In genomic region chr17:64145460-64145750, GRCh38 we compare ENCODE assay signal across 7 cellular contexts. TPM values are rescaled to one million over a fixed set of nuclear protein-coding genes. Genes with fewer than 3 reads are reported as not detected.
DNase-seq lines count a peak whose midpoint lies in the region; ATAC-seq and TF ChIP-seq lines count a peak whose summit lies in the region.

No MANE protein-coding gene starts in this region.

- TF ChIP-seq EP300 in upper lobe of left lung (IDR thresholded peaks at IDR 0.05): no peak

- ATAC-seq in GM23338 (no peak), left colon (peak; percentile 4), upper lobe of left lung (ENCODE audit: low FRiP score in 2 of 2) (peak in 1 of 2 donors; percentile 0), HG03175 (IDR thresholded peaks at IDR 0.05; ENCODE audit: unreplicated experiment) (no peak)

- no peaks in the 10 kb centered on the region for H3K27me3 ChIP-seq in GM23338 (ENCODE audit: insufficient read depth)
- H3K27me3 ChIP-seq in WERI-Rb-1 (ENCODE audit: insufficient read depth, low read depth, severe bottlenecking): no peaks in the 10 kb centered on the region
- no peaks in the 10 kb centered on the region for H3K27me3 ChIP-seq in upper lobe of left lung

- peak overlapping the region; percentile 77 for H3K4me2 ChIP-seq in GM23338

- H2AFZ ChIP-seq in GM23338: no peak overlapping the region

- H3K27ac Mint-ChIP-seq in GM23338: no peak overlapping the region
- no peak overlapping the region for H3K27ac Mint-ChIP-seq in activated T-helper 2 cell treated with anti-CD3 and anti-CD28 coated beads, Interferon-gamma antibody, Interleukin-2, Interleukin-4, amounts not matched to agents 10 μg/mL and 5 μg/mL and 100 μg/mL, durations not matched to agents 14 hours and 24 hours and 36 hours

- TF ChIP-seq CTCF in GM23338 (conservative IDR thresholded peaks at IDR 0.05; ENCODE audit: low read depth in 2 of 2) (no peak), WERI-Rb-1 (IDR thresholded peaks at IDR 0.05; ENCODE audit: low read depth, low read length) (0 out of 2 replicates have a peak, but pooled peaks have one; percentile 11), upper lobe of left lung (IDR thresholded peaks at IDR 0.05) (peak in 1 of 6 experiments; percentile 15)

- TF ChIP-seq POLR2A in upper lobe of left lung (IDR thresholded peaks at IDR 0.05): no peak

- H3K27me3 Mint-ChIP-seq in GM23338 (ENCODE audit: insufficient read depth, low read depth, poor library complexity): peaks cover 10% of the 10 kb centered on the region
- no peaks in the 10 kb centered on the region for H3K27me3 Mint-ChIP-seq in activated T-helper 2 cell treated with anti-CD3 and anti-CD28 coated beads, Interferon-gamma antibody, Interleukin-2, Interleukin-4, amounts not matched to agents 10 μg/mL and 5 μg/mL and 100 μg/mL, durations not matched to agents 14 hours and 24 hours and 36 hours (ENCODE audit: low read depth)

- no peaks in the 10 kb centered on the region for H3K79me2 ChIP-seq in GM23338 (replicated peaks; ENCODE audit: insufficient read depth)

- no peaks in the 10 kb centered on the region; the same call in 2 of the 3 replicates for H3K9me3 Mint-ChIP-seq in GM23338
- H3K9me3 Mint-ChIP-seq in activated T-helper 2 cell treated with anti-CD3 and anti-CD28 coated beads, Interferon-gamma antibody, Interleukin-2, Interleukin-4, amounts not matched to agents 10 μg/mL and 5 μg/mL and 100 μg/mL, durations not matched to agents 14 hours and 24 hours and 36 hours: no peaks in the 10 kb centered on the region

- no peaks in the 10 kb centered on the region for H3K9me3 ChIP-seq in WERI-Rb-1 (ENCODE audit: severe bottlenecking)
- H3K9me3 ChIP-seq in upper lobe of left lung: no peaks in the 10 kb centered on the region

- 0 to 1% methylated on average over 10 of the region's 10 CpGs for WGBS in upper lobe of left lung, 2 donors

- peak overlapping the region; percentile 99 for H3K4me3 ChIP-seq in GM23338
- peak overlapping the region; percentile 86 for H3K4me3 ChIP-seq in WERI-Rb-1 (ENCODE audit: low read depth, low read length)
- peak overlapping the region; percentile 31 to 92 (median 66) for H3K4me3 ChIP-seq in upper lobe of left lung

- no peak overlapping the region for H3K4me3 Mint-ChIP-seq in GM23338
- no peak overlapping the region for H3K4me3 Mint-ChIP-seq in activated T-helper 2 cell treated with anti-CD3 and anti-CD28 coated beads, Interferon-gamma antibody, Interleukin-2, Interleukin-4, amounts not matched to agents 10 μg/mL and 5 μg/mL and 100 μg/mL, durations not matched to agents 14 hours and 24 hours and 36 hours (ENCODE audit: low read depth)

- H3K4me1 Mint-ChIP-seq in GM23338: peaks cover 20% of the 10 kb centered on the region
- H3K4me1 Mint-ChIP-seq in activated T-helper 2 cell treated with anti-CD3 and anti-CD28 coated beads, Interferon-gamma antibody, Interleukin-2, Interleukin-4, amounts not matched to agents 10 μg/mL and 5 μg/mL and 100 μg/mL, durations not matched to agents 14 hours and 24 hours and 36 hours (ENCODE audit: low read depth): peaks cover 21% of the 10 kb centered on the region

- H3K27ac ChIP-seq in GM23338 (ENCODE audit: low read depth) (0 out of 2 replicates have a peak overlapping the region, but pooled peaks have one; percentile 70), WERI-Rb-1 (no peak overlapping the region), upper lobe of left lung (peak overlapping the region; percentile 91 to 99 (median 93))

- H3K36me3 Mint-ChIP-seq in GM23338 (ENCODE audit: low read depth): peaks cover 21% of the 10 kb centered on the region
- H3K36me3 Mint-ChIP-seq in activated T-helper 2 cell treated with anti-CD3 and anti-CD28 coated beads, Interferon-gamma antibody, Interleukin-2, Interleukin-4, amounts not matched to agents 10 μg/mL and 5 μg/mL and 100 μg/mL, durations not matched to agents 14 hours and 24 hours and 36 hours (ENCODE audit: low read depth): peaks cover 18% of the 10 kb centered on the region

- no peaks in the 10 kb centered on the region for H3K36me3 ChIP-seq in GM23338 (ENCODE audit: insufficient read depth)
- H3K36me3 ChIP-seq in WERI-Rb-1: peaks cover 42% of the 10 kb centered on the region
- H3K36me3 ChIP-seq in upper lobe of left lung: peaks cover 0 to 16% (median 2%) of the 10 kb centered on the region in 4 donors

- H3K4me1 ChIP-seq in GM23338 (ENCODE audit: insufficient read depth) (peaks cover 11% of the 10 kb centered on the region), upper lobe of left lung (peaks cover 25 to 31% (median 25%) of the 10 kb centered on the region in 4 donors)

- DNase-seq in GM23338 (ENCODE audit: low spot score): no peak
- no peak for DNase-seq in WERI-Rb-1
- no peak for DNase-seq in left colon
- no peak for DNase-seq in upper lobe of left lung
- no peak for DNase-seq in activated T-helper 2 cell treated with anti-CD3 and anti-CD28 coated beads, Interferon-gamma antibody, Interleukin-2, Interleukin-4, amounts not matched to agents 10 μg/mL and 5 μg/mL and 100 μg/mL, durations not matched to agents 14 hours and 24 hours and 36 hours (ENCODE audit: low spot score)
- DNase-seq in middle frontal gyrus (ENCODE audit: extremely low spot score, low spot score): no peak

- intact Hi-C loops in left colon (cut with DNase I, micrococcal nuclease): no loop called here
- intact Hi-C loops in activated T-helper 2 cell treated with anti-CD3 and anti-CD28 coated beads, Interferon-gamma antibody, Interleukin-2, Interleukin-4, amounts not matched to agents 10 μg/mL and 5 μg/mL and 100 μg/mL, durations not matched to agents 14 hours and 24 hours and 36 hours (cut with micrococcal nuclease): loop anchor here (1.0 to 10.0 kb wide), 6 partner anchors 15 to 301 kb away; partner anchors contain the start of genes ERN1, SMARCD2 and TEX2

- H3F3A ChIP-seq in GM23338 (replicated peaks; ENCODE audit: low read depth): peaks cover 24% of the 10 kb centered on the region; the same call in 1 of the 2 replicates

- no peaks in the 10 kb centered on the region for H3K9me2 ChIP-seq in GM23338 (ENCODE audit: insufficient read depth)

- H4K20me1 ChIP-seq in GM23338 (replicated peaks; ENCODE audit: insufficient read depth): no peaks in the 10 kb centered on the region

TF ChIP-seq in GM23338, 12 proteins besides CTCF, POLR2A, EP300 and RAD21 (continues in another document):
- TF ChIP-seq EZH2phosphoT487 (IDR thresholded peaks at IDR 0.05; ENCODE audit: unreplicated experiment) (no peak), REST (IDR thresholded peaks at IDR 0.05; ENCODE audit: unreplicated experiment) (no peak), CREB1 (CRISPR knock-in tag; IDR thresholded peaks at IDR 0.05; ENCODE audit: low read depth) (no peak), ZNF114 (CRISPR knock-in tag; IDR thresholded peaks at IDR 0.05) (no peak)

RNA-seq across cellular contexts. Expression of gene ERN1, which starts 15.5 kb away (rescaled TPM):
- 4.1 and 5.9 TPM in 2 replicates for total RNA-seq in GM23338 (2014; rRNA removed; shearing (Covaris generic))
- polyA plus RNA-seq in GM23338 (2016; fragmentation: Nextera tagmentation; extraction: Ambion mirVana): 4.2 and 7.5 TPM in 2 replicates
- total RNA-seq in left colon (10 to 100 TPM; 19.9 to 25.6 TPM), upper lobe of left lung (10 to 100 TPM; 32.8 to 65.0 (median 41.9) TPM)
- 91.0 and 93.4 TPM in 2 replicates for total RNA-seq in activated T-helper 2 cell treated with anti-CD3 and anti-CD28 coated beads, Interferon-gamma antibody, Interleukin-2, Interleukin-4, amounts not matched to agents 10 μg/mL and 5 μg/mL and 100 μg/mL, durations not matched to agents 14 hours and 24 hours and 36 hours
